8 cellular contexts compared by ENCODE assay signal in genomic region chrX:45849261-45849660, GRCh38.
DNase-seq lines count a peak whose midpoint lies in the region; ATAC-seq and TF ChIP-seq lines count a peak whose summit lies in the region.

No MANE protein-coding gene starts in this region.

- peaks cover 16% of the 10 kb centered on the region for H3K27me3 ChIP-seq in BE2C
- H3K27me3 ChIP-seq in OCI-LY3 (ENCODE audit: low read depth, low read length) = peaks cover 11% of the 10 kb centered on the region; the same call in 1 of the 2 replicates
- no peaks in the 10 kb centered on the region for H3K27me3 ChIP-seq in brain microvascular endothelial cell (replicated peaks)
- peaks cover 0 to 2% (median 0%) of the 10 kb centered on the region in 4 donors for H3K27me3 ChIP-seq in liver (ENCODE audit: control insufficient read depth in 4 of 4, insufficient read depth in 4 of 4, low read length in 3 of 4)

- H3K4me1 ChIP-seq in BE2C (no peaks in the 10 kb centered on the region), OCI-LY3 (ENCODE audit: low read length) (peaks cover 21% of the 10 kb centered on the region), liver (ENCODE audit: control insufficient read depth in 4 of 4, insufficient read depth in 4 of 4, low read length in 3 of 4) (peaks cover 6 to 19% (median 12%) of the 10 kb centered on the region in 4 donors)

- WGBS in liver = 7% methylated on average over 4 of the region's 4 CpGs

- H3K9me3 ChIP-seq in BE2C = no peaks in the 10 kb centered on the region
- no peaks in the 10 kb centered on the region for H3K9me3 ChIP-seq in OCI-LY3 (ENCODE audit: insufficient read depth, low read length)
- no peaks in the 10 kb centered on the region for H3K9me3 ChIP-seq in liver (ENCODE audit: control insufficient read depth in 4 of 4, low read length in 3 of 4)

- no peak for DNase-seq in BE2C
- DNase-seq in GM13977 (ENCODE audit: low spot score) = peak; percentile 23
- peak; percentile 56 for DNase-seq in brain microvascular endothelial cell
- DNase-seq in NCI-H2029 treated with DMSO at 0.1 percent for 48 hours (lab: John Stamatoyannopoulos, UW) = no peak

- in situ Hi-C loops in GM13977 (cut with MboI; ENCODE audit: low pct_unique_long_range_greater_than_20kb, low sequenced_read_pairs, unreplicated experiment) = loop anchor here (25.0 kb wide), 2 partner anchors 312 to 563 kb away; no protein-coding TSS in a partner anchor
- in situ Hi-C loops in brain microvascular endothelial cell (cut with HindIII; ENCODE audit: low pct_ligation_motif_present, low sequenced_read_pairs) = no loop called here

- H4K20me1 ChIP-seq in OCI-LY3 (ENCODE audit: insufficient read depth, low read length) = no peaks in the 10 kb centered on the region

- TF ChIP-seq CTCF in BE2C (IDR thresholded peaks at IDR 0.05; ENCODE audit: low read depth, low read length) = peak; percentile 8; the same call in 1 of the 2 replicates
- peak; percentile 28 for TF ChIP-seq CTCF in GM13977 (IDR thresholded peaks at IDR 0.05; ENCODE audit: extremely low read depth, insufficient read depth, missing control alignments)
- peak; percentile 53 for TF ChIP-seq CTCF in OCI-LY3 (IDR thresholded peaks at IDR 0.05; ENCODE audit: low read depth, low read length)
- TF ChIP-seq CTCF in brain microvascular endothelial cell (IDR thresholded peaks at IDR 0.05; ENCODE audit: low read depth, low read length, missing control alignments) = peak; percentile 51
- TF ChIP-seq CTCF in liver (IDR thresholded peaks at IDR 0.05; ENCODE audit: low read depth, low read length, missing input control) = no peak

- H3K36me3 ChIP-seq in BE2C (no peaks in the 10 kb centered on the region), OCI-LY3 (replicated peaks; ENCODE audit: low read depth, low read length) (peaks cover 6% of the 10 kb centered on the region), brain microvascular endothelial cell (replicated peaks) (no peaks in the 10 kb centered on the region), liver (ENCODE audit: control insufficient read depth in 4 of 4, insufficient read depth in 3 of 4, low read depth in 1 of 4, low read length in 3 of 4) (no peaks in the 10 kb centered on the region)

- H3K4me3 ChIP-seq in BE2C (ENCODE audit: low read depth, low read length) = no peak overlapping the region
- peak overlapping the region; percentile 94 for H3K4me3 ChIP-seq in OCI-LY3 (ENCODE audit: low read length)
- peak overlapping the region; percentile 70 for H3K4me3 ChIP-seq in brain microvascular endothelial cell (ENCODE audit: low read depth, low read length)
- H3K4me3 ChIP-seq in liver (ENCODE audit: low read depth in 1 of 3, low read length in 3 of 3) = no peak overlapping the region

- H3K4me2 ChIP-seq in OCI-LY3 (ENCODE audit: low read length) = peak overlapping the region; percentile 100

- peak overlapping the region; percentile 37; the same call in 1 of the 2 replicates for H3K9ac ChIP-seq in OCI-LY3 (ENCODE audit: low read length)
- no peak overlapping the region for H3K9ac ChIP-seq in liver (ENCODE audit: low read depth in 1 of 2, low read length in 2 of 2)

- peak overlapping the region; percentile 58; the same call in 1 of the 2 replicates for H2AFZ ChIP-seq in OCI-LY3 (ENCODE audit: low read depth, low read length)

- H3K79me2 ChIP-seq in OCI-LY3 (ENCODE audit: low read length) = peaks cover 19% of the 10 kb centered on the region

- TF ChIP-seq RAD21 in liver (IDR thresholded peaks at IDR 0.05) = peak; percentile 42 to 64

- no peak overlapping the region for H3K27ac ChIP-seq in OCI-LY3 (ENCODE audit: low read length)
- H3K27ac ChIP-seq in brain microvascular endothelial cell = no peak overlapping the region
- no peak overlapping the region for H3K27ac ChIP-seq in liver (ENCODE audit: low read depth in 1 of 2, low read length in 2 of 2)

- ATAC-seq in GM21619 (IDR thresholded peaks at IDR 0.05; ENCODE audit: unreplicated experiment) (no peak), HG03432 (IDR thresholded peaks at IDR 0.05; ENCODE audit: unreplicated experiment) (no peak)

TF ChIP-seq in liver, 16 proteins besides CTCF, POLR2A, EP300 and RAD21:
- TF ChIP-seq RXRA (IDR thresholded peaks at IDR 0.05) = no peak
- no peak for TF ChIP-seq FOXA2 (IDR thresholded peaks at IDR 0.05)
- no peak for TF ChIP-seq TAF1 (conservative IDR thresholded peaks at IDR 0.05)
- TF ChIP-seq NR2F2 (IDR thresholded peaks at IDR 0.05) = no peak
- TF ChIP-seq HNF4A (conservative IDR thresholded peaks at IDR 0.05) = no peak
- no peak for TF ChIP-seq REST (IDR thresholded peaks at IDR 0.05)
- TF ChIP-seq FOXA1 (IDR thresholded peaks at IDR 0.05) = no peak
- TF ChIP-seq SP1 (IDR thresholded peaks at IDR 0.05) = no peak
- TF ChIP-seq JUND (IDR thresholded peaks at IDR 0.05) = no peak
- TF ChIP-seq YY1 (IDR thresholded peaks at IDR 0.05) = no peak
- no peak for TF ChIP-seq GABPA (IDR thresholded peaks at IDR 0.05 in 1 of 2, conservative IDR thresholded peaks at IDR 0.05 in 1 of 2)

Comparison
In these comparisons a context has a peak if more than half of its experiments do, and no peak if none do; other contexts are left out.
1. DNase-seq: peak in GM13977 (single experiment) and brain microvascular endothelial cell (single experiment); none in BE2C (single experiment) and NCI-H2029 treated with DMSO at 0.1 percent for 48 hours (single experiment).
2. H3K4me3 ChIP-seq: peak in OCI-LY3 (single experiment) and brain microvascular endothelial cell (single experiment); none in BE2C (single experiment) and liver (0 of 3).